ENCODE assay signal across 8 cellular contexts in genomic region chr1:109248797-109249629, GRCh38. TPM values are rescaled to one million over a fixed set of nuclear protein-coding genes. Genes with fewer than 3 reads are reported as not detected.
DNase-seq lines count a peak whose midpoint lies in the region; ATAC-seq and TF ChIP-seq lines count a peak whose summit lies in the region.

TSS of gene CELSR2 (plus strand) at chr1:109249539. CDS start at chr1:109250080, 541 bp downstream.

- no peaks in the 10 kb centered on the region for H3K9me3 ChIP-seq in OCI-LY1 (ENCODE audit: low read length)

- peaks cover 22% of the 10 kb centered on the region for H3K4me1 ChIP-seq in OCI-LY1 (ENCODE audit: insufficient read depth, low read length, severe bottlenecking)

- peak within 1 kb of the TSS; percentile 57 for H3K4me3 ChIP-seq in OCI-LY1 (ENCODE audit: low read depth, low read length, poor library complexity, severe bottlenecking)
- no peak within 1 kb of the TSS for H3K4me3 ChIP-seq in fibroblast of mammary gland (ENCODE audit: control insufficient read depth, low read depth, low read length)

- DNase-seq in activated T-cell treated with anti-CD3 and anti-CD28 coated beads, Interleukin-2, amount 50 U/mL, for 72 hours = peak; percentile 72 to 77
- DNase-seq in fibroblast of mammary gland (ENCODE audit: low read depth) (peak; percentile 29), stromal cell of bone marrow (ENCODE audit: low read depth) (peak; percentile 15)
- peak; percentile 33 to 72 (median 64) for DNase-seq in naive thymus-derived CD8-positive, alpha-beta T cell

- POLR2A ChIA-PET in naive thymus-derived CD8-positive, alpha-beta T cell (lab: Charles Lee) = interaction anchor here (0.6 to 2.1 kb wide), 4 partner anchors 35 to 235 kb away, joined by 3 to 7 read pairs (median 4); partner anchors contain the start of genes ATXN7L2 and SARS1

- H3K9me3 Mint-ChIP-seq in activated T-cell treated with anti-CD3 and anti-CD28 coated beads, Interleukin-2, amount 50 U/mL, for 72 hours = no peaks in the 10 kb centered on the region
- no peaks in the 10 kb centered on the region for H3K9me3 Mint-ChIP-seq in naive thymus-derived CD8-positive, alpha-beta T cell

- H3K27me3 Mint-ChIP-seq in activated T-cell treated with anti-CD3 and anti-CD28 coated beads, Interleukin-2, amount 50 U/mL, for 72 hours (ENCODE audit: low read depth) = peaks cover 14% of the 10 kb centered on the region
- peaks cover 0 to 9% (median 6%) of the 10 kb centered on the region in 5 donors for H3K27me3 Mint-ChIP-seq in naive thymus-derived CD8-positive, alpha-beta T cell

- H3K27ac Mint-ChIP-seq in activated T-cell treated with anti-CD3 and anti-CD28 coated beads, Interleukin-2, amount 50 U/mL, for 72 hours = no peak within 1 kb of the TSS
- H3K27ac Mint-ChIP-seq in naive thymus-derived CD8-positive, alpha-beta T cell = peak within 1 kb of the TSS in 4 of 10 donors; percentile 8 to 79 (median 56)

- H3K4me1 Mint-ChIP-seq in activated T-cell treated with anti-CD3 and anti-CD28 coated beads, Interleukin-2, amount 50 U/mL, for 72 hours (ENCODE audit: low read depth) = peaks cover 5% of the 10 kb centered on the region
- H3K4me1 Mint-ChIP-seq in naive thymus-derived CD8-positive, alpha-beta T cell = peaks cover 14 to 33% (median 21%) of the 10 kb centered on the region in 4 donors

- TF ChIP-seq CTCF in C4-2B (conservative IDR thresholded peaks at IDR 0.05) = no peak
- TF ChIP-seq CTCF in OCI-LY1 (IDR thresholded peaks at IDR 0.05; ENCODE audit: low read length) = no peak
- no peak for TF ChIP-seq CTCF in fibroblast of mammary gland (conservative IDR thresholded peaks at IDR 0.05; ENCODE audit: control insufficient read depth, insufficient read depth, low read depth, low read length)

- H3F3A ChIP-seq in OCI-LY1 (ENCODE audit: insufficient read depth, low read length) = no peaks in the 10 kb centered on the region

- H3K36me3 Mint-ChIP-seq in activated T-cell treated with anti-CD3 and anti-CD28 coated beads, Interleukin-2, amount 50 U/mL, for 72 hours (ENCODE audit: insufficient read depth in 2 of 2) = no peaks in the 10 kb centered on the region
- no peaks in the 10 kb centered on the region for H3K36me3 Mint-ChIP-seq in naive thymus-derived CD8-positive, alpha-beta T cell

- H3K4me2 ChIP-seq in OCI-LY1 (ENCODE audit: low read length) = peak within 1 kb of the TSS; percentile 64

- peak within 1 kb of the TSS; percentile 73 to 74 for H3K4me3 Mint-ChIP-seq in activated T-cell treated with anti-CD3 and anti-CD28 coated beads, Interleukin-2, amount 50 U/mL, for 72 hours
- H3K4me3 Mint-ChIP-seq in naive thymus-derived CD8-positive, alpha-beta T cell = peak within 1 kb of the TSS; percentile 64 to 82 (median 72)

- H4K20me1 ChIP-seq in OCI-LY1 (ENCODE audit: insufficient read depth, low read length) = no peaks in the 10 kb centered on the region

- no peak within 1 kb of the TSS for H2AFZ ChIP-seq in OCI-LY1 (ENCODE audit: low read length)

- H3K79me2 ChIP-seq in OCI-LY1 (ENCODE audit: insufficient read depth, low read length) = no peaks in the 10 kb centered on the region

- peak within 1 kb of the TSS; percentile 41; the same call in 1 of the 2 replicates for H3K9ac ChIP-seq in OCI-LY1 (ENCODE audit: low read length)

- peak; percentile 54 for ATAC-seq in GM19324 (IDR thresholded peaks at IDR 0.05; ENCODE audit: low FRiP score, unreplicated experiment)
- ATAC-seq in HG03460 (IDR thresholded peaks at IDR 0.05; ENCODE audit: unreplicated experiment) = peak; percentile 85
- peak; percentile 89 to 91 for ATAC-seq in activated T-cell treated with anti-CD3 and anti-CD28 coated beads, Interleukin-2, amount 50 U/mL, for 72 hours (replicated peaks in 1 of 2)
- ATAC-seq in naive thymus-derived CD8-positive, alpha-beta T cell = peak; percentile 96 to 97

- H3K36me3 ChIP-seq in OCI-LY1 (ENCODE audit: insufficient read depth, low read length) = no peaks in the 10 kb centered on the region

- no peaks in the 10 kb centered on the region for H3K27me3 ChIP-seq in OCI-LY1 (ENCODE audit: insufficient read depth, low read length)

- peak within 1 kb of the TSS; percentile 57 for H3K27ac ChIP-seq in C4-2B
- H3K27ac ChIP-seq in OCI-LY1 (ENCODE audit: low read depth, low read length, poor library complexity, severe bottlenecking) = no peak within 1 kb of the TSS

- H3K9me2 ChIP-seq in OCI-LY1 (ENCODE audit: low read depth, low read length) = no peaks in the 10 kb centered on the region

RNA-seq across cellular contexts. Expression of gene CELSR2, which starts in this region (rescaled TPM):
- 1 to 10 TPM; 2.5 to 3.1 TPM for total RNA-seq in activated T-cell treated with anti-CD3 and anti-CD28 coated beads, Interleukin-2, amount 50 U/mL, for 72 hours
- total RNA-seq in naive thymus-derived CD8-positive, alpha-beta T cell = 1 to 10 TPM; 5.4 to 6.8 TPM
- polyA plus RNA-seq in naive thymus-derived CD8-positive, alpha-beta T cell = under 1 TPM; 0.20 to 0.94 (median 0.30) TPM

Comparison
In these comparisons a context has a peak if more than half of its experiments do, and no peak if none do; other contexts are left out.
1. DNase-seq: peak in every context shown above with its lines; median percentile 74 in activated T-cell treated with anti-CD3 and anti-CD28 coated beads, Interleukin-2, amount 50 U/mL, for 72 hours; 64 in naive thymus-derived CD8-positive, alpha-beta T cell; 29 in fibroblast of mammary gland; 15 in stromal cell of bone marrow.